ENCODE assay signal across 8 cellular contexts in genomic region chr10:50653142-50653541, GRCh38. TPM values are rescaled to one million over a fixed set of nuclear protein-coding genes. Genes with fewer than 3 reads are reported as not detected.
DNase-seq lines count a peak whose midpoint lies in the region; ATAC-seq lines count a peak whose summit lies in the region.

No MANE protein-coding gene starts in this region.

- in situ Hi-C loops in G401 (cut with HindIII; ENCODE audit: low sequenced_read_pairs) = no loop called here

- ATAC-seq in GM21825 (IDR thresholded peaks at IDR 0.05; ENCODE audit: unreplicated experiment) = peak; percentile 37
- ATAC-seq in HG02571 (IDR thresholded peaks at IDR 0.05; ENCODE audit: unreplicated experiment) = no peak

- DNase-seq in G401 (ENCODE audit: low spot score) (peak; percentile 59), SKM-1 (lab: John Stamatoyannopoulos, UW; ENCODE audit: unreplicated experiment) (peak; percentile 24), fibroblast of peridontal ligament (ENCODE audit: extremely low read depth) (peak; percentile 63), pons (ENCODE audit: low spot score) (peak; percentile 59), NCI-H2171 treated with DMSO at 0.1 percent for 48 hours (lab: John Stamatoyannopoulos, UW) (no peak), SW 1271 (lab: John Stamatoyannopoulos, UW) (no peak)

RNA-seq across cellular contexts. Expression of gene SGMS1, which starts 29.4 kb away (rescaled TPM):
- total RNA-seq in G401 (2014; rRNA removed; shearing (Covaris generic)) = 10.0 and 25.5 TPM in 2 replicates

Comparison
In these comparisons a context has a peak if more than half of its experiments do, and no peak if none do; other contexts are left out.
1. DNase-seq: peak in G401 (single experiment), SKM-1 (single experiment), fibroblast of peridontal ligament (single experiment) and pons (single experiment); none in NCI-H2171 treated with DMSO at 0.1 percent for 48 hours (single experiment) and SW 1271 (0 of 2).